In the genomic region with DNA sequence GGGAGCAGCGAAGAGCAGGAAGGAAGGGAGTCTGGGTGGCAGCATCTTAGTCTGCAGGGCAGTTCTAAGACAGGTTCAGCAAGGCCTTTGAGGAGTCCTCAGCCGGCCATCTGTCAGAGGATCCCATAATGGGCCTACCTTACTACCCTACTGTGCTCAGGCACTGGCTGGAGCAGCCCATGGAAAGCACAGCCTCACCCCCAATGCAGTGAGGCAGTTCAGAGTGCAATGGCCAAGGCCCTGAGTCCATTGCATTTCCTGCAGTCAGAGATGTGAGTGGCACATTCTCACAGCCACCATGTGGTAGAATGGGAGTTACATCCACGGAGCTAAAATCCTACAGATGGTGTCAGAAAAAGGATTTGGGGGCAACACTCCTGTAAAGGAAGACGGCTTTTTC, we compare ENCODE assay signal across 36 cellular contexts. TPM values are rescaled to one million over a fixed set of nuclear protein-coding genes. Genes with fewer than 3 reads are reported as not detected.
"Had no signal": no experiment of that assay in that cellular context is flagged by ENCODE, and none has a peak within 500 bp of the region (broad histone marks: within the 10 kb centered on the region; RNA-seq: fewer than 3 reads in every experiment).

No MANE protein-coding gene starts in this region.

- H3K36me3 Mint-ChIP-seq: activated CD4-positive, alpha-beta memory T cell treated with anti-CD3 and anti-CD28 coated beads for 36 hours; stimulated activated effector memory CD8-positive, alpha-beta T cell treated with anti-CD3 and anti-CD28 coated beads, Interleukin-12 subunit alpha, Interleukin-12 subunit beta, amount 100 ng/mL, for 72 hours; type B pancreatic cell had no signal

- H3K9me3 ChIP-seq: left lung, lower lobe of right lung, ovary, thoracic aorta, uterus had no signal

- H3K27me3 ChIP-seq: brain microvascular endothelial cell, ovary, uterus had no signal

- H3K27ac ChIP-seq: brain microvascular endothelial cell, left lung, lower lobe of right lung, ovary, skin epidermis, thoracic aorta, uterus, VCaP had no signal

- H3K4me3 Mint-ChIP-seq: activated CD4-positive, alpha-beta memory T cell treated with anti-CD3 and anti-CD28 coated beads for 36 hours; activated CD4-positive, alpha-beta T cell treated with anti-CD3 and anti-CD28 coated beads, Interleukin-2, amount 10 ng/mL, durations not matched to agents 24 days and 14 days; activated T-cell treated with anti-CD3 and anti-CD28 coated beads, Interleukin-2, amount 50 U/mL, for 4 hours; activated T-helper 17 cell treated with anti-CD3 and anti-CD28 coated beads, Interleukin-2, amount 50 U/mL, for 72 hours; nephron; stimulated activated effector memory CD8-positive, alpha-beta T cell treated with anti-CD3 and anti-CD28 coated beads, Interleukin-12 subunit alpha, Interleukin-12 subunit beta, amount 100 ng/mL, for 72 hours; stimulated activated naive CD8-positive, alpha-beta T cell treated with anti-CD3 and anti-CD28 coated beads, Interleukin-15, Interleukin-2, amounts not matched to agents 100 ng/mL and 50 ng/mL, for 24 hours; type B pancreatic cell had no signal

- ATAC-seq: activated T-cell treated with anti-CD3 and anti-CD28 coated beads, Interleukin-2, amount 50 U/mL, for 4 hours; activated T-helper 17 cell treated with anti-CD3 and anti-CD28 coated beads, Interleukin-2, amount 50 U/mL, for 72 hours; esophagus mucosa; left lung; lower lobe of right lung; sciatic nerve; stimulated activated effector memory CD8-positive, alpha-beta T cell treated with anti-CD3 and anti-CD28 coated beads, Interleukin-12 subunit alpha, Interleukin-12 subunit beta, amount 100 ng/mL, for 72 hours had no signal

- H3K4me3 ChIP-seq: left lung, lower lobe of right lung, ovary, skin epidermis, thoracic aorta, uterus had no signal

- H3K4me1 Mint-ChIP-seq: activated CD4-positive, alpha-beta T cell treated with anti-CD3 and anti-CD28 coated beads, Interleukin-2, amount 10 ng/mL, durations not matched to agents 24 days and 14 days; activated T-helper 17 cell treated with anti-CD3 and anti-CD28 coated beads, Interleukin-2, amount 50 U/mL, for 72 hours; nephron; stimulated activated effector memory CD8-positive, alpha-beta T cell treated with anti-CD3 and anti-CD28 coated beads, Interleukin-12 subunit alpha, Interleukin-12 subunit beta, amount 100 ng/mL, for 72 hours had no signal

- H3K36me3 ChIP-seq: brain microvascular endothelial cell, left lung, lower lobe of right lung, ovary, thoracic aorta, uterus had no signal

- FAIRE-seq: astrocyte had no signal

- H3K4me1 ChIP-seq: left lung, lower lobe of right lung, uterus had no signal

- H3K9me3 Mint-ChIP-seq: activated CD4-positive, alpha-beta memory T cell treated with anti-CD3 and anti-CD28 coated beads for 36 hours; activated CD4-positive, alpha-beta T cell treated with anti-CD3 and anti-CD28 coated beads, Interleukin-2, amount 10 ng/mL, durations not matched to agents 24 days and 14 days; activated T-cell treated with anti-CD3 and anti-CD28 coated beads, Interleukin-2, amount 50 U/mL, for 4 hours; activated T-helper 17 cell treated with anti-CD3 and anti-CD28 coated beads, Interleukin-2, amount 50 U/mL, for 72 hours; nephron; stimulated activated effector memory CD8-positive, alpha-beta T cell treated with anti-CD3 and anti-CD28 coated beads, Interleukin-12 subunit alpha, Interleukin-12 subunit beta, amount 100 ng/mL, for 72 hours; stimulated activated naive CD8-positive, alpha-beta T cell treated with anti-CD3 and anti-CD28 coated beads, Interleukin-15, Interleukin-2, amounts not matched to agents 100 ng/mL and 50 ng/mL, for 24 hours; type B pancreatic cell had no signal

- DNase-seq: activated CD4-positive, alpha-beta memory T cell treated with anti-CD3 and anti-CD28 coated beads for 36 hours; activated CD4-positive, alpha-beta T cell treated with anti-CD3 and anti-CD28 coated beads, Interleukin-2, amount 10 ng/mL, durations not matched to agents 24 days and 14 days; activated CD4-positive, CD25-positive, alpha-beta regulatory T cell treated with anti-CD3 and anti-CD28 coated beads, Interleukin-2, amount 50 U/mL, for 72 hours; activated gamma-delta T cell treated with Interleukin-2 at 50 U/mL for 16 hours; activated naive CD4-positive, alpha-beta T cell treated with anti-CD3 and anti-CD28 coated beads, Interleukin-2, amount 50 U/mL, for 16 hours; activated T-cell treated with anti-CD3 and anti-CD28 coated beads, Interleukin-2, amount 50 U/mL, for 4 hours; amniotic stem cell; brain microvascular endothelial cell; cortex of kidney; foreskin fibroblast; head of caudate nucleus; hypothalamus; left lung; lower lobe of right lung; mesenchymal stem cell; ovary; stimulated activated CD4-positive, alpha-beta T cell treated with anti-CD3 and anti-CD28 coated beads, Interleukin-4, amount 100 ng/mL, for 24 hours; uterus had no signal

- H3K27ac Mint-ChIP-seq: activated CD4-positive, alpha-beta memory T cell treated with anti-CD3 and anti-CD28 coated beads for 36 hours; activated CD4-positive, alpha-beta T cell treated with anti-CD3 and anti-CD28 coated beads, Interleukin-2, amount 10 ng/mL, durations not matched to agents 24 days and 14 days; activated T-helper 17 cell treated with anti-CD3 and anti-CD28 coated beads, Interleukin-2, amount 50 U/mL, for 72 hours; stimulated activated effector memory CD8-positive, alpha-beta T cell treated with anti-CD3 and anti-CD28 coated beads, Interleukin-12 subunit alpha, Interleukin-12 subunit beta, amount 100 ng/mL, for 72 hours; stimulated activated naive CD8-positive, alpha-beta T cell treated with anti-CD3 and anti-CD28 coated beads, Interleukin-15, Interleukin-2, amounts not matched to agents 100 ng/mL and 50 ng/mL, for 24 hours; type B pancreatic cell had no signal

RNA-seq across cellular contexts. Expression of gene OVOL2, which starts 19.4 kb away (rescaled TPM):
- total RNA-seq: activated CD4-positive, alpha-beta memory T cell treated with anti-CD3 and anti-CD28 coated beads for 36 hours; activated CD4-positive, alpha-beta T cell treated with anti-CD3 and anti-CD28 coated beads, Interleukin-2, amount 10 ng/mL, durations not matched to agents 24 days and 14 days; activated CD8-positive, alpha-beta memory T cell treated with anti-CD3 and anti-CD28 coated beads for 36 hours; activated T-cell treated with anti-CD3 and anti-CD28 coated beads, Interleukin-2, amount 50 U/mL, for 4 hours; activated T-helper 17 cell treated with anti-CD3 and anti-CD28 coated beads, Interleukin-2, amount 50 U/mL, for 72 hours; cardiac septum; cerebellum; mononuclear cell; myocyte; sciatic nerve; subcutaneous adipose tissue; T-helper 1 cell treated with Interleukin-12 subunit alpha and Interleukin-12 subunit beta and Interleukin-4 antibody, amounts not matched to agents 30 ng/mL and 1 ng/mL, for 36 hours had no signal
- polyA plus RNA-seq: ovary had no signal
